Comparison of ENCODE assay signal across 2 cellular contexts in genomic region chr22:27434898-27435297, GRCh38.
TF ChIP-seq lines count a peak whose summit lies in the region.

No MANE protein-coding gene starts in this region.

TF ChIP-seq in GM23338, 12 proteins besides CTCF, POLR2A, EP300 and RAD21 (continued from another document):
- TF ChIP-seq REST (IDR thresholded peaks at IDR 0.05; ENCODE audit: unreplicated experiment), result no peak
- TF ChIP-seq POLR2AphosphoS5 (IDR thresholded peaks at IDR 0.05; ENCODE audit: low read depth), result no peak
- no peak for TF ChIP-seq ZNF462 (CRISPR knock-in tag; IDR thresholded peaks at IDR 0.05)
- TF ChIP-seq ZNF331 (CRISPR knock-in tag; IDR thresholded peaks at IDR 0.05; ENCODE audit: low read depth), result no peak
- no peak for TF ChIP-seq ZNF114 (CRISPR knock-in tag; IDR thresholded peaks at IDR 0.05)
- TF ChIP-seq JUNB (IDR thresholded peaks at IDR 0.05; ENCODE audit: unreplicated experiment), result no peak
- no peak for TF ChIP-seq EZH2 (IDR thresholded peaks at IDR 0.05; ENCODE audit: low read depth, unreplicated experiment)
- no peak for TF ChIP-seq ETS1 (IDR thresholded peaks at IDR 0.05)

TF ChIP-seq in H1, 55 proteins besides CTCF, POLR2A, EP300 and RAD21 (continued from another document):
- no peak for TF ChIP-seq FOSL1 (IDR thresholded peaks at IDR 0.05; ENCODE audit: insufficient read depth, low read depth, low read length)
- no peak for TF ChIP-seq NRF1 (IDR thresholded peaks at IDR 0.05; ENCODE audit: low read depth, low read length)
- no peak for TF ChIP-seq SP4 (IDR thresholded peaks at IDR 0.05; ENCODE audit: low read length)
